Comparison of ENCODE assay signal across 4 cellular contexts in the genomic region with DNA sequence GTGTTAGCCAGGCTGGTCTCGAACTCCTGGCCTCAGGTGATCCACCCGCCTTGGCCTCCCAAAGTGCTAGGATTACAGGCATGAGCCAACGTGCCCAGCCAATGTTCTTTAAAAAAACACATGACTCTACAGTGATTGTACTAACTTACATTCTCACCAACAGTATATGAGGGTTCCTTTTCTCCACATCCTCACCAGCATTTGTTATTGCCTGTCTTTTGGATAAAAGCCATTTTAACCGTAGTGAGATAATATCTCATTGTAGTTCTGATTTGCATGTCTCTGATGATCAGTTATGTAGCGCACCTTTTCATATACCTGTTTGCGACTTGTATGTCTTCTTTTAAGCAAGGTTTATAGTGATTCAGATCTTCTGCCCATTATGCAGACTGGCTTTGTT. TPM values are rescaled to one million over a fixed set of nuclear protein-coding genes. Genes with fewer than 3 reads are reported as not detected.
"Had no signal": no experiment of that assay in that cellular context is flagged by ENCODE, and none has a peak within 500 bp of the region (broad histone marks: within the 10 kb centered on the region; RNA-seq: fewer than 3 reads in every experiment).

No MANE protein-coding gene starts in this region.

RNA-seq across cellular contexts. Expression of gene TREH, which starts 3.5 kb away (rescaled TPM):
- total RNA-seq: LHCN-M2, M059J, MCF 10A, NCI-H460 had no signal
